8 cellular contexts compared by ENCODE assay signal in genomic region chr3:177041021-177041729, GRCh38.
DNase-seq lines count a peak whose midpoint lies in the region; ATAC-seq and TF ChIP-seq lines count a peak whose summit lies in the region.

No MANE protein-coding gene starts in this region.

- peak; percentile 2 for ATAC-seq in HG02884 (IDR thresholded peaks at IDR 0.05; ENCODE audit: unreplicated experiment)
- ATAC-seq in mucosa of descending colon: peak; percentile 56
- no peak for ATAC-seq in GM18502 (IDR thresholded peaks at IDR 0.05; ENCODE audit: poor library complexity, unreplicated experiment)
- ATAC-seq in HG02852 (IDR thresholded peaks at IDR 0.05; ENCODE audit: unreplicated experiment): no peak

- no peaks in the 10 kb centered on the region for H3K4me1 ChIP-seq in mucosa of descending colon (ENCODE audit: low read depth)

- intact Hi-C loops in mucosa of descending colon (cut with DNase I, micrococcal nuclease): loop anchor here in 1 of 2 donors (10.0 kb wide), 1 partner anchor 1344 kb away; no protein-coding TSS in a partner anchor

- no peak overlapping the region for H3K4me3 ChIP-seq in mucosa of descending colon

- no peaks in the 10 kb centered on the region for H3K36me3 ChIP-seq in mucosa of descending colon (ENCODE audit: low read depth)

- TF ChIP-seq CTCF in mucosa of descending colon (IDR thresholded peaks at IDR 0.05): no peak

- DNase-seq in C1 segment of cervical spinal cord (lab: John Stamatoyannopoulos, UW): peak in 8 of 14 donors; percentile 3 to 47 (median 38)
- peak; percentile 42 for DNase-seq in cerebellar cortex (ENCODE audit: low spot score)
- no peak for DNase-seq in mucosa of descending colon
- DNase-seq in 8988T: no peak
- no peak for DNase-seq in SKM-1 (lab: John Stamatoyannopoulos, UW; ENCODE audit: unreplicated experiment)

- H3K9me3 ChIP-seq in mucosa of descending colon: no peaks in the 10 kb centered on the region

Comparison
In these comparisons a context has a peak if more than half of its experiments do, and no peak if none do; other contexts are left out.
1. DNase-seq: peak in C1 segment of cervical spinal cord (8 of 14) and cerebellar cortex (single experiment); none in mucosa of descending colon (0 of 3), 8988T (single experiment) and SKM-1 (single experiment).
2. ATAC-seq: peak in HG02884 (single experiment) and mucosa of descending colon (single experiment); none in GM18502 (single experiment) and HG02852 (single experiment).